Comparison of ENCODE assay signal across 12 cellular contexts in genomic region chr1:164754088-164754600, GRCh38.
DNase-seq lines count a peak whose midpoint lies in the region; ATAC-seq and TF ChIP-seq lines count a peak whose summit lies in the region.
"Had no signal": no experiment of that assay in that cellular context is flagged by ENCODE, and none has a peak within 500 bp of the region (broad histone marks: within the 10 kb centered on the region; RNA-seq: fewer than 3 reads in every experiment).

No MANE protein-coding gene starts in this region.

- H3K27me3 Mint-ChIP-seq in MCF 10A (ENCODE audit: insufficient read depth, unreplicated experiment), result no peaks in the 10 kb centered on the region
- H3K27me3 Mint-ChIP-seq: activated CD8-positive, alpha-beta memory T cell treated with anti-CD3 and anti-CD28 coated beads, Interleukin-2, amount 10 ng/mL, durations not matched to agents 7 days and 5 days had no signal

- peaks cover 8% of the 10 kb centered on the region for H3K4me1 Mint-ChIP-seq in MCF 10A (ENCODE audit: insufficient read depth, unreplicated experiment)
- H3K4me1 Mint-ChIP-seq: activated CD8-positive, alpha-beta memory T cell treated with anti-CD3 and anti-CD28 coated beads, Interleukin-2, amount 10 ng/mL, durations not matched to agents 7 days and 5 days had no signal

- H3K36me3 ChIP-seq in breast epithelium, result no peaks in the 10 kb centered on the region
- no peaks in the 10 kb centered on the region for H3K36me3 ChIP-seq in heart right ventricle
- H3K36me3 ChIP-seq in ovary, result no peaks in the 10 kb centered on the region
- no peaks in the 10 kb centered on the region for H3K36me3 ChIP-seq in vagina
- H3K36me3 ChIP-seq in MG63, result no peaks in the 10 kb centered on the region
- no peaks in the 10 kb centered on the region for H3K36me3 ChIP-seq in MM.1S (replicated peaks; ENCODE audit: insufficient read depth, low read length)

- BruUV-seq in MCF 10A (replicated peaks; lab: Mats Ljungman, UMichigan), result no TSS peak

- POLR2A ChIA-PET in MCF 10A (lab: Yijun Ruan, JAX), result interaction anchor here (0.8 to 2.0 kb wide), 2 partner anchors 9 to 11 kb away, joined by 3 to 5 read pairs; no protein-coding TSS in a partner anchor

- TF ChIP-seq POLR2A in breast epithelium (IDR thresholded peaks at IDR 0.05) (no peak), ovary (IDR thresholded peaks at IDR 0.05) (peak; percentile 27), vagina (IDR thresholded peaks at IDR 0.05) (no peak)

- no peak overlapping the region for H3K4me3 Mint-ChIP-seq in MCF 10A (ENCODE audit: unreplicated experiment)
- H3K4me3 Mint-ChIP-seq: activated CD8-positive, alpha-beta memory T cell treated with anti-CD3 and anti-CD28 coated beads, Interleukin-2, amount 10 ng/mL, durations not matched to agents 7 days and 5 days had no signal

- DNase-seq in breast epithelium (ENCODE audit: low spot score in 2 of 2) (no peak), MCF 10A (ENCODE audit: unreplicated experiment) (no peak), heart right ventricle (peak; percentile 37 to 54), ovary (peak; percentile 55 to 69 (median 59)), vagina (ENCODE audit: extremely low spot score in 2 of 2) (no peak), MG63 (no peak), MM.1S (no peak), OCI-M2 (lab: John Stamatoyannopoulos, UW; ENCODE audit: unreplicated experiment) (no peak)
- DNase-seq: activated CD8-positive, alpha-beta memory T cell treated with anti-CD3 and anti-CD28 coated beads, Interleukin-2, amount 10 ng/mL, durations not matched to agents 7 days and 5 days; central memory CD4-positive, alpha-beta T cell; EL; NCI-H526 had no signal

- H3K4me1 ChIP-seq in breast epithelium, result no peaks in the 10 kb centered on the region
- H3K4me1 ChIP-seq in heart right ventricle, result peaks cover 12 to 69% (median 33%) of the 10 kb centered on the region in 9 donors
- peaks cover 22% of the 10 kb centered on the region for H3K4me1 ChIP-seq in ovary (ENCODE audit: insufficient read depth)
- peaks cover 82% of the 10 kb centered on the region for H3K4me1 ChIP-seq in vagina
- no peaks in the 10 kb centered on the region for H3K4me1 ChIP-seq in MM.1S (ENCODE audit: low read length)

- CTCF ChIA-PET in MCF 10A (lab: Yijun Ruan, JAX), result interaction anchor here (0.7 kb wide), 1 partner anchor 9 kb away, joined by 4 read pairs; no protein-coding TSS in a partner anchor

- peak overlapping the region; percentile 79 for H3K27ac ChIP-seq in breast epithelium
- H3K27ac ChIP-seq in heart right ventricle, result peak overlapping the region; percentile 63 to 81 (median 75)
- peak overlapping the region; percentile 15 to 72 for H3K27ac ChIP-seq in ovary
- H3K27ac ChIP-seq in vagina, result peak overlapping the region; percentile 82
- H3K27ac ChIP-seq in MM.1S (ENCODE audit: low read length), result no peak overlapping the region

- H3F3A ChIP-seq in MM.1S (ENCODE audit: insufficient read depth, low read length), result no peaks in the 10 kb centered on the region

- H3K9me3 ChIP-seq in breast epithelium, result no peaks in the 10 kb centered on the region
- H3K9me3 ChIP-seq in heart right ventricle, result no peaks in the 10 kb centered on the region
- no peaks in the 10 kb centered on the region for H3K9me3 ChIP-seq in ovary
- no peaks in the 10 kb centered on the region for H3K9me3 ChIP-seq in vagina
- no peaks in the 10 kb centered on the region for H3K9me3 ChIP-seq in MG63
- no peaks in the 10 kb centered on the region for H3K9me3 ChIP-seq in MM.1S (replicated peaks; ENCODE audit: insufficient read depth, low read length)

- TF ChIP-seq CTCF in breast epithelium (IDR thresholded peaks at IDR 0.05), result no peak
- no peak for TF ChIP-seq CTCF in MCF 10A (IDR thresholded peaks at IDR 0.05; ENCODE audit: unreplicated experiment)
- no peak for TF ChIP-seq CTCF in heart right ventricle (IDR thresholded peaks at IDR 0.05)
- TF ChIP-seq CTCF in ovary (IDR thresholded peaks at IDR 0.05), result no peak
- TF ChIP-seq CTCF in vagina (IDR thresholded peaks at IDR 0.05), result no peak
- no peak for TF ChIP-seq CTCF in MM.1S (IDR thresholded peaks at IDR 0.05; ENCODE audit: low read length)

- H3K9ac ChIP-seq in MM.1S (ENCODE audit: low read length), result no peak overlapping the region

- H3K27ac Mint-ChIP-seq in MCF 10A (ENCODE audit: low read depth, unreplicated experiment), result no peak overlapping the region
- H3K27ac Mint-ChIP-seq: activated CD8-positive, alpha-beta memory T cell treated with anti-CD3 and anti-CD28 coated beads, Interleukin-2, amount 10 ng/mL, durations not matched to agents 7 days and 5 days had no signal

- no peaks in the 10 kb centered on the region for H3K79me2 ChIP-seq in MM.1S (ENCODE audit: low read length)

- 35 to 38% methylated on average over 8 of the region's 8 CpGs for WGBS in heart right ventricle, 2 donors
- WGBS in ovary, 3 donors, result 16 to 18% (median 16%) methylated on average over 8 of the region's 8 CpGs

- peak overlapping the region; percentile 14 to 38 (median 15) for H3K4me3 ChIP-seq in breast epithelium
- peak overlapping the region in 8 of 10 donors; percentile 6 to 43 (median 28) for H3K4me3 ChIP-seq in heart right ventricle
- H3K4me3 ChIP-seq in ovary, result no peak overlapping the region
- H3K4me3 ChIP-seq in vagina, result peak overlapping the region; percentile 15
- H3K4me3 ChIP-seq in MG63, result no peak overlapping the region
- H3K4me3 ChIP-seq in MM.1S (ENCODE audit: low read length), result no peak overlapping the region

- intact Hi-C loops in breast epithelium (cut with DNase I; ENCODE audit: low total_unique reads), result no loop called here
- intact Hi-C loops in MCF 10A (cut with micrococcal nuclease), result no loop called here
- intact Hi-C loops in heart right ventricle (cut with DNase I), result no loop called here
- intact Hi-C loops in ovary (cut with DNase I), result no loop called here
- intact Hi-C loops in vagina (cut with DNase I), result no loop called here

- no peaks in the 10 kb centered on the region for H3K9me3 Mint-ChIP-seq in MCF 10A (ENCODE audit: unreplicated experiment)

- H3K27me3 ChIP-seq in breast epithelium, result no peaks in the 10 kb centered on the region
- H3K27me3 ChIP-seq in heart right ventricle, result no peaks in the 10 kb centered on the region
- H3K27me3 ChIP-seq in ovary, result no peaks in the 10 kb centered on the region
- no peaks in the 10 kb centered on the region for H3K27me3 ChIP-seq in vagina
- no peaks in the 10 kb centered on the region for H3K27me3 ChIP-seq in MG63
- no peaks in the 10 kb centered on the region for H3K27me3 ChIP-seq in MM.1S (replicated peaks; ENCODE audit: insufficient read depth, low read length)

- TF ChIP-seq EP300 in ovary (IDR thresholded peaks at IDR 0.05), result no peak

- H2AFZ ChIP-seq in MM.1S (ENCODE audit: low read length), result no peak overlapping the region

- peak; percentile 49 to 85 (median 76) for ATAC-seq in heart right ventricle
- ATAC-seq: activated CD8-positive, alpha-beta memory T cell treated with anti-CD3 and anti-CD28 coated beads, Interleukin-2, amount 10 ng/mL, durations not matched to agents 7 days and 5 days had no signal

- no peak overlapping the region for H3K4me2 ChIP-seq in MM.1S (ENCODE audit: low read depth, low read length)

- no peaks in the 10 kb centered on the region for H3K36me3 Mint-ChIP-seq in MCF 10A (ENCODE audit: insufficient read depth, unreplicated experiment)
- H3K36me3 Mint-ChIP-seq: activated CD8-positive, alpha-beta memory T cell treated with anti-CD3 and anti-CD28 coated beads, Interleukin-2, amount 10 ng/mL, durations not matched to agents 7 days and 5 days had no signal

- H3K9me2 ChIP-seq in MM.1S (replicated peaks; ENCODE audit: insufficient read depth, low read length), result no peaks in the 10 kb centered on the region

- no peaks in the 10 kb centered on the region for H4K20me1 ChIP-seq in MM.1S (ENCODE audit: insufficient read depth, low read length)

Comparison
In these comparisons a context has a peak if more than half of its experiments do, and no peak if none do; other contexts are left out.
1. DNase-seq: peak in heart right ventricle (2 of 2) and ovary (5 of 5); none in breast epithelium (0 of 2), MCF 10A (single experiment), vagina (0 of 2), MG63 (single experiment), MM.1S (single experiment) and OCI-M2 (single experiment).
2. H3K4me3 ChIP-seq: peak in breast epithelium (3 of 3), heart right ventricle (8 of 10) and vagina (2 of 2); none in ovary (single experiment), MG63 (single experiment) and MM.1S (single experiment).